Comparison of ENCODE assay signal across 26 cellular contexts in the genomic region with DNA sequence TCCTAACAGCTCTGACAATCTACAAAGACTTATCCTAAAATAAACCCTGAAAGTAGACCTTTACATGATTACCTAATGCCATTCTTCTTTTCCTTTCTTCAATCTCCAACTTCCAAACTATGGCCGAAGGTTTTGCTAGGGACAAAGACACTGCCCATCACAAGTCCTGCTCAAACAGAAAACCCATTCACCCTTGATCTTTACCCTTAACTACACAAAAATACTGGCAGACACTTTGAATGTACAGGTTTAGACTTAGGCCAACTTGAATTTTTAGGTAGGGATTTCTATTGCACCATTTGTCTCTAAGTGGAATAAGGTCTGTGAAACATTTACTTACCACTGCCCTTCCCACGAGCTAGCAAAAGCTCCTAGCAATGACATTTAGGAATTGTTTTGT.
"Had no signal": no experiment of that assay in that cellular context is flagged by ENCODE, and none has a peak within 500 bp of the region (broad histone marks: within the 10 kb centered on the region; RNA-seq: fewer than 3 reads in every experiment).

No MANE protein-coding gene starts in this region.

- H3K36me3 ChIP-seq: colonic mucosa, esophagus muscularis mucosa, esophagus squamous epithelium, gastrocnemius medialis, gastroesophageal sphincter, heart left ventricle, heart right ventricle had no signal

- H3K4me3 ChIP-seq: colonic mucosa, coronary artery, dorsolateral prefrontal cortex, esophagus muscularis mucosa, esophagus squamous epithelium, gastrocnemius medialis, gastroesophageal sphincter, heart left ventricle, heart right ventricle had no signal

- H3K4me1 ChIP-seq: colonic mucosa, esophagus muscularis mucosa, esophagus squamous epithelium, foreskin keratinocyte, gastrocnemius medialis, gastroesophageal sphincter, heart left ventricle, heart right ventricle had no signal

- H3K27me3 ChIP-seq: colonic mucosa, dorsolateral prefrontal cortex, esophagus muscularis mucosa, esophagus squamous epithelium, foreskin keratinocyte, gastrocnemius medialis, gastroesophageal sphincter, heart left ventricle, heart right ventricle had no signal

- DNase-seq: colonic mucosa; cortex of kidney; dermis blood vessel endothelial cell; dorsolateral prefrontal cortex; effector CD4-positive, alpha-beta T cell; effector CD8-positive, alpha-beta T cell; effector memory CD4-positive, alpha-beta T cell; effector memory CD8-positive, alpha-beta T cell; endodermal cell; erythroblast; esophagus squamous epithelium; foreskin fibroblast; foreskin keratinocyte; foreskin melanocyte; gastrocnemius medialis; glutamatergic neuron; heart left ventricle; heart right ventricle had no signal

- H3K9me3 ChIP-seq: colonic mucosa, esophagus muscularis mucosa, esophagus squamous epithelium, gastrocnemius medialis had no signal

- FAIRE-seq: colon, endothelial cell of umbilical vein, frontal cortex had no signal

- ATAC-seq: effector memory CD8-positive, alpha-beta T cell; esophagus mucosa; foreskin keratinocyte; gastrocnemius medialis; gastroesophageal sphincter; heart left ventricle had no signal

- H3K27ac ChIP-seq: colonic mucosa, coronary artery, dorsolateral prefrontal cortex, epithelial cell of prostate, esophagus muscularis mucosa, esophagus squamous epithelium, foreskin keratinocyte, gastrocnemius medialis, gastroesophageal sphincter, heart left ventricle, heart right ventricle had no signal
